In genomic region chr2:191303349-191304005, GRCh38 we compare ENCODE assay signal across 1 cellular context.
TF ChIP-seq lines count a peak whose summit lies in the region.

No MANE protein-coding gene starts in this region.

TF ChIP-seq in IMR-90, 13 proteins besides CTCF, POLR2A, EP300 and RAD21:
- TF ChIP-seq CEBPB (IDR thresholded peaks at IDR 0.05; ENCODE audit: low read depth, low read length) = no peak
- TF ChIP-seq RCOR1 (IDR thresholded peaks at IDR 0.05; ENCODE audit: insufficient replicate concordance, low read length) = no peak
- TF ChIP-seq, protein P1, sequence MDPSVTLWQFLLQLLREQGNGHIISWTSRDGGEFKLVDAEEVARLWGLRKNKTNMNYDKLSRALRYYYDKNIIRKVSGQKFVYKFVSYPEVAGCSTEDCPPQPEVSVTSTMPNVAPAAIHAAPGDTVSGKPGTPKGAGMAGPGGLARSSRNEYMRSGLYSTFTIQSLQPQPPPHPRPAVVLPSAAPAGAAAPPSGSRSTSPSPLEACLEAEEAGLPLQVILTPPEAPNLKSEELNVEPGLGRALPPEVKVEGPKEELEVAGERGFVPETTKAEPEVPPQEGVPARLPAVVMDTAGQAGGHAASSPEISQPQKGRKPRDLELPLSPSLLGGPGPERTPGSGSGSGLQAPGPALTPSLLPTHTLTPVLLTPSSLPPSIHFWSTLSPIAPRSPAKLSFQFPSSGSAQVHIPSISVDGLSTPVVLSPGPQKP (IDR thresholded peaks at IDR 0.05; ENCODE audit: borderline replicate concordance, low read depth, low read length) = no peak
- TF ChIP-seq FOS (IDR thresholded peaks at IDR 0.05; ENCODE audit: low read depth, low read length) = no peak
- TF ChIP-seq MXI1 (IDR thresholded peaks at IDR 0.05; ENCODE audit: borderline replicate concordance, low read depth, low read length) = no peak
- TF ChIP-seq NFE2L2 (IDR thresholded peaks at IDR 0.05; ENCODE audit: low read depth, low read length) = no peak
- no peak for TF ChIP-seq MAFK (IDR thresholded peaks at IDR 0.05; ENCODE audit: low read depth, low read length)
